15 cellular contexts compared by ENCODE assay signal in the genomic region with DNA sequence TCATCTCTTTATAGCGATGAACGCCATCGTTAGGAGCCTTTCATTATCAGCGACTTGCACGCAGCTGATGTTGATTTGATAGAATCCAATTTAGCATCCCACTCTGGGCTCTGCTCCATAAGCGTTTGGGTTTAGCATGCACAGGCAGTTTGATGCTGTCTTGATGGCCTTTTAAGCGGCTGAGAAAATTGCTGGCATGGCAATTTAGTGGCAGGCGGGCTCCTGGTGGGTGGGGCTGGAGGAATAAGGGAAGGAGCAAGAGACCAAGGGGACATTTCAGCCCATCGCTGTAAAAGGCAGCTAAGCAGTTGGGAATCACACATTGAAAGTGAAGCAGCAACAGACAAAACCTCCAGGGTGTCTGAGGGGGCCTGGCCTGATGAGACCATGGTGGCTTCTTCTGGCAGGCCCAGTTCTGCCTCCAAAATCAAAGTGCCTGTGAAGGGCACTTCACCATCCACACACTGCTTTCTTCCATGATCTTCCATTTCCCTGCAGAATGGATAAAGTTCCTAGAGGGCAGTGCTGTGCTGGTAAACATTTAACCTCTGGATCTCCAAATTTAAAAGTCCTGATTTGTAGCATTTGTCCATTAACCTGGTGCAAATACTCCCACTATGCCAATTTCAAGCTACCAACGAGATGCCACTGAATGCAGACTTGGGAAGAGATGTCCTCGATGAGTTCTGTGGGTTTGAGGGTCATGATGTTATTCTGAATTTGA.
DNase-seq lines count a peak whose midpoint lies in the region; ATAC-seq, FAIRE-seq and TF ChIP-seq lines count a peak whose summit lies in the region.
"Had no signal": no experiment of that assay in that cellular context is flagged by ENCODE, and none has a peak within 500 bp of the region (broad histone marks: within the 10 kb centered on the region; RNA-seq: fewer than 3 reads in every experiment).

No MANE protein-coding gene starts in this region.

- no peak for ATAC-seq in HCT116
- ATAC-seq in K562: no peak
- no peak for ATAC-seq in HG03457 (IDR thresholded peaks at IDR 0.05; ENCODE audit: unreplicated experiment)

- TF ChIP-seq RAD21 in HCT116 (IDR thresholded peaks at IDR 0.05; ENCODE audit: low read depth): peak; percentile 14; the same call in 1 of the 2 replicates
- peak in 1 of 2 experiments; percentile 31; a peak in 1 of 4 replicates for TF ChIP-seq RAD21 in K562 (CRISPR knock-in tag; conservative IDR thresholded peaks at IDR 0.05 in 1 of 2, IDR thresholded peaks at IDR 0.05 in 1 of 2)

- H3K9me2 ChIP-seq in HCT116 (ENCODE audit: insufficient read depth): no peaks in the 10 kb centered on the region

- H3K27ac Mint-ChIP-seq in immature natural killer cell: no peak overlapping the region
- H3K27ac Mint-ChIP-seq: IgD-negative memory B cell had no signal

- H3K27ac ChIP-seq in HCT116 (ENCODE audit: low read depth, low read length) (no peak overlapping the region), K562 (ENCODE audit: extremely low read depth, low read depth, low read length) (no peak overlapping the region)
- H3K27ac ChIP-seq: BLaER1 treated with 17β-estradiol and CSF1 and Interleukin-3, amounts not matched to agents 10 nM and 100 nM; GM23248 had no signal

- H3K27me3 Mint-ChIP-seq in immature natural killer cell (ENCODE audit: low read depth in 3 of 3): peaks cover 0 to 11% (median 4%) of the 10 kb centered on the region in 3 donors

- H3K9me1 ChIP-seq in K562 (ENCODE audit: control insufficient read depth, insufficient read depth, low read length): no peaks in the 10 kb centered on the region

- H3K9me3 ChIP-seq in BE2C: no peaks in the 10 kb centered on the region
- no peaks in the 10 kb centered on the region for H3K9me3 ChIP-seq in HCT116 (ENCODE audit: control insufficient read depth in 1 of 2, insufficient read depth in 1 of 2, low read depth in 1 of 2, low read length in 2 of 2)
- no peaks in the 10 kb centered on the region for H3K9me3 ChIP-seq in K562 (replicated peaks; ENCODE audit: control insufficient read depth, insufficient read depth, low read depth, low read length)

- peak; percentile 26 for DNase-seq in BE2C
- no peak for DNase-seq in HCT116 (ENCODE audit: low read depth, low spot score)
- DNase-seq in K562 (ENCODE audit: extremely low read depth in 1 of 4, low spot score in 3 of 4): no peak
- no peak for DNase-seq in fibroblast of villous mesenchyme (ENCODE audit: low read depth)
- no peak for DNase-seq in COR-L47 (lab: John Stamatoyannopoulos, UW)
- no peak for DNase-seq in immature natural killer cell
- DNase-seq: DMS 273 treated with DMSO at 0.1 percent for 48 hours, GM23248, NCI-H1694, NCI-H2107, NCI-H446 treated with DMSO at 0.1 percent for 48 hours, NCI-H748 treated with DMSO at 0.1 percent for 48 hours had no signal

- H3K9ac ChIP-seq in HCT116 (ENCODE audit: low read length) (no peak overlapping the region), K562 (ENCODE audit: insufficient read depth in 1 of 2, low read depth in 2 of 2, low read length in 2 of 2) (no peak overlapping the region)
- H3K9ac ChIP-seq: BLaER1 treated with 17β-estradiol and CSF1 and Interleukin-3, amounts not matched to agents 10 nM and 100 nM; GM23248 had no signal

- H3K79me2 ChIP-seq in HCT116 (ENCODE audit: insufficient read depth, low read length) (no peaks in the 10 kb centered on the region), K562 (ENCODE audit: control insufficient read depth, insufficient read depth, low read length) (no peaks in the 10 kb centered on the region)

- H3K4me3 ChIP-seq in BE2C (ENCODE audit: low read depth, low read length): peak overlapping the region; percentile 13; the same call in 1 of the 2 replicates
- H3K4me3 ChIP-seq in HCT116 (replicated peaks in 1 of 2; ENCODE audit: low read depth in 1 of 2, low read length in 2 of 2): no peak overlapping the region
- no peak overlapping the region for H3K4me3 ChIP-seq in K562
- no peak overlapping the region for H3K4me3 ChIP-seq in fibroblast of villous mesenchyme (ENCODE audit: low read depth, low read length)
- H3K4me3 ChIP-seq: BLaER1 treated with 17β-estradiol and CSF1 and Interleukin-3, amounts not matched to agents 10 nM and 100 nM; GM23248 had no signal

- no peaks in the 10 kb centered on the region for H3K4me1 Mint-ChIP-seq in immature natural killer cell

- TF ChIP-seq EP300 in K562 (IDR thresholded peaks at IDR 0.05; ENCODE audit: low read length): no peak

- H3K36me3 ChIP-seq in BE2C: no peaks in the 10 kb centered on the region
- H3K36me3 ChIP-seq in HCT116 (ENCODE audit: control insufficient read depth in 1 of 2, insufficient read depth in 2 of 2, low read length in 2 of 2): no peaks in the 10 kb centered on the region
- H3K36me3 ChIP-seq in K562 (ENCODE audit: control insufficient read depth, insufficient read depth, low read length): no peaks in the 10 kb centered on the region
- H3K36me3 ChIP-seq: BLaER1 treated with 17β-estradiol and CSF1 and Interleukin-3, amounts not matched to agents 10 nM and 100 nM had no signal

- no peak for FAIRE-seq in K562 (lab: Jason Lieb, UNC)

- BruUV-seq in HCT116 (replicated peaks; lab: Mats Ljungman, UMichigan) (no TSS peak), K562 (replicated peaks; lab: Mats Ljungman, UMichigan) (no TSS peak)

- H2AFZ ChIP-seq in HCT116 (ENCODE audit: low read depth, low read length, poor library complexity, severe bottlenecking): no peak overlapping the region
- no peak overlapping the region for H2AFZ ChIP-seq in K562 (ENCODE audit: low read depth, low read length)
- H2AFZ ChIP-seq: GM23248 had no signal

- in situ Hi-C loops in K562 (cut with MboI): no loop called here

- TF ChIP-seq POLR2A in HCT116 (IDR thresholded peaks at IDR 0.05; ENCODE audit: borderline replicate concordance, extremely low read depth, insufficient read depth, insufficient read length) (no peak), K562 (conservative IDR thresholded peaks at IDR 0.05) (no peak)

- RAD21 ChIA-PET in HCT116 (lab: Charles Lee; ENCODE audit: low non-redundant PET in 1 of 2, low total read pairs in 2 of 2, uncharacterized antibody in 2 of 2, unreplicated experiment in 2 of 2): no interaction called here

- POLR2A ChIA-PET in HCT116 (lab: Charles Lee): no interaction called here
- POLR2A ChIA-PET in K562 (lab: Yijun Ruan, JAX): no interaction called here

- under 1% methylated on average over 11 of the region's 11 CpGs for WGBS in K562 (ENCODE audit: insufficient coverage, low coverage, missing lambda C conversion rate)

- no peaks in the 10 kb centered on the region for H3K9me3 Mint-ChIP-seq in immature natural killer cell

- CTCF ChIA-PET in HCT116 (lab: Charles Lee) (no interaction called here), K562 (lab: Yijun Ruan, JAX; ENCODE audit: low intra/inter-chr PET ratio) (no interaction called here)

- H3K4me3 Mint-ChIP-seq in immature natural killer cell: no peak overlapping the region
- H3K4me3 Mint-ChIP-seq: IgD-negative memory B cell had no signal

- intact Hi-C loops in HCT116 (cut with micrococcal nuclease) (no loop called here), K562 (cut with micrococcal nuclease) (no loop called here)

- H4K20me1 ChIP-seq in HCT116 (ENCODE audit: insufficient read depth) (no peaks in the 10 kb centered on the region), K562 (replicated peaks; ENCODE audit: control insufficient read depth, insufficient read depth, low read length) (no peaks in the 10 kb centered on the region)
- H4K20me1 ChIP-seq: BLaER1 treated with 17β-estradiol and CSF1 and Interleukin-3, amounts not matched to agents 10 nM and 100 nM had no signal

- H3K36me3 Mint-ChIP-seq in immature natural killer cell: no peaks in the 10 kb centered on the region

- H3K4me2 ChIP-seq in HCT116 (ENCODE audit: low read length) (no peak overlapping the region), K562 (ENCODE audit: insufficient read depth, low read length) (no peak overlapping the region)
- H3K4me2 ChIP-seq: BLaER1 treated with 17β-estradiol and CSF1 and Interleukin-3, amounts not matched to agents 10 nM and 100 nM had no signal

- H3K4me1 ChIP-seq in BE2C (peaks cover 35% of the 10 kb centered on the region), HCT116 (ENCODE audit: control insufficient read depth in 1 of 2, insufficient read depth in 2 of 2, low read length in 2 of 2) (no peaks in the 10 kb centered on the region), K562 (replicated peaks in 1 of 2; ENCODE audit: control insufficient read depth in 2 of 2, insufficient read depth in 2 of 2, low read length in 2 of 2) (no peaks in the 10 kb centered on the region)

- no peaks in the 10 kb centered on the region for H3K27me3 ChIP-seq in BE2C
- peaks cover 7% of the 10 kb centered on the region; the same call in 1 of the 2 replicates for H3K27me3 ChIP-seq in HCT116 (ENCODE audit: insufficient read depth, low read length)
- peaks cover 21 to 47% of the 10 kb centered on the region in 2 experiments; a peak in 4 of 5 replicates for H3K27me3 ChIP-seq in K562 (ENCODE audit: control insufficient read depth in 2 of 2, insufficient read depth in 2 of 2, low read length in 2 of 2)
- H3K27me3 ChIP-seq: BLaER1 treated with 17β-estradiol and CSF1 and Interleukin-3, amounts not matched to agents 10 nM and 100 nM had no signal

- peak; percentile 49 for TF ChIP-seq CTCF in BE2C (IDR thresholded peaks at IDR 0.05; ENCODE audit: low read depth, low read length)
- no peak for TF ChIP-seq CTCF in HCT116 (IDR thresholded peaks at IDR 0.05 in 2 of 3, conservative IDR thresholded peaks at IDR 0.05 in 1 of 3; ENCODE audit: borderline replicate concordance in 1 of 3, insufficient read depth in 1 of 3, low read depth in 2 of 3, low read length in 2 of 3)
- peak in 1 of 3 experiments; percentile 15; a peak in 1 of 6 replicates for TF ChIP-seq CTCF in K562 (IDR thresholded peaks at IDR 0.05 in 2 of 3, conservative IDR thresholded peaks at IDR 0.05 in 1 of 3; ENCODE audit: insufficient read depth in 2 of 3, low read depth in 1 of 3, low read length in 3 of 3)
- peak; percentile 4 for TF ChIP-seq CTCF in fibroblast of villous mesenchyme (IDR thresholded peaks at IDR 0.05; ENCODE audit: insufficient read depth, low read depth, low read length)

TF ChIP-seq in HCT116, 20 proteins besides CTCF, POLR2A, EP300 and RAD21 (continues in another document):
- no peak for TF ChIP-seq CBX3 (IDR thresholded peaks at IDR 0.05; ENCODE audit: low read depth)

TF ChIP-seq in K562, 482 proteins besides CTCF, POLR2A, EP300 and RAD21 (continues in another document):
- TF ChIP-seq ZNF316 (IDR thresholded peaks at IDR 0.05) (peak; percentile 61; the same call in 1 of the 2 replicates), MAFG (tag; conservative IDR thresholded peaks at IDR 0.05) (peak; percentile 42; the same call in 1 of the 2 replicates), C11orf30 (IDR thresholded peaks at IDR 0.05; ENCODE audit: low read depth) (peak; percentile 41; the same call in 1 of the 2 replicates), MAFF (IDR thresholded peaks at IDR 0.05; ENCODE audit: low read length) (peak; percentile 41; the same call in 1 of the 2 replicates)

Comparison
In these comparisons a context has a peak if more than half of its experiments do, and no peak if none do; other contexts are left out.
1. CTCF ChIP-seq: peak in BE2C (single experiment) and fibroblast of villous mesenchyme (single experiment); none in HCT116 (0 of 3).